ENCODE assay signal across 12 cellular contexts in genomic region chr3:16433701-16434151, GRCh38.
DNase-seq lines count a peak whose midpoint lies in the region; ATAC-seq, FAIRE-seq and TF ChIP-seq lines count a peak whose summit lies in the region.
"Had no signal": no experiment of that assay in that cellular context is flagged by ENCODE, and none has a peak within 500 bp of the region (broad histone marks: within the 10 kb centered on the region; RNA-seq: fewer than 3 reads in every experiment).

No MANE protein-coding gene starts in this region.

- intact Hi-C loops in Right ventricle myocardium superior (cut with DNase I): no loop called here

- FAIRE-seq in GM12892 (lab: Jason Lieb, UNC): peak; percentile 98

- ATAC-seq in GM19438 (IDR thresholded peaks at IDR 0.05; ENCODE audit: low read depth, unreplicated experiment) (peak; percentile 68), HG02885 (IDR thresholded peaks at IDR 0.05; ENCODE audit: poor library complexity, unreplicated experiment) (peak; percentile 89), Right ventricle myocardium superior (ENCODE audit: poor library complexity) (no peak)
- ATAC-seq: left lung, PC-3 had no signal

- DNase-seq in GM12892 (ENCODE audit: insufficient read length) (peak; percentile 24), NAMALWA (ENCODE audit: low spot score) (peak; percentile 80), amniotic stem cell (lab: John Stamatoyannopoulos, UW) (no peak), NCI-H1092 (lab: John Stamatoyannopoulos, UW) (no peak), Right ventricle myocardium superior (no peak), SW480 (ENCODE audit: low spot score) (no peak)
- DNase-seq: activated CD4-positive, alpha-beta T cell treated with anti-CD3 and anti-CD28 coated beads, Interleukin-2, amount 10 ng/mL, durations not matched to agents 24 days and 14 days; amygdala; left lung; PC-3 had no signal

- TF ChIP-seq POLR2A in GM12892 (IDR thresholded peaks at IDR 0.05; ENCODE audit: low read depth, low read length): peak; percentile 45; the same call in 1 of the 2 replicates

Comparison
In these comparisons a context has a peak if more than half of its experiments do, and no peak if none do; other contexts are left out.
1. DNase-seq: peak in GM12892 (single experiment) and NAMALWA (single experiment); none in amniotic stem cell (single experiment), NCI-H1092 (single experiment), Right ventricle myocardium superior (single experiment) and SW480 (single experiment).